ENCODE assay signal across 19 cellular contexts in the genomic region with DNA sequence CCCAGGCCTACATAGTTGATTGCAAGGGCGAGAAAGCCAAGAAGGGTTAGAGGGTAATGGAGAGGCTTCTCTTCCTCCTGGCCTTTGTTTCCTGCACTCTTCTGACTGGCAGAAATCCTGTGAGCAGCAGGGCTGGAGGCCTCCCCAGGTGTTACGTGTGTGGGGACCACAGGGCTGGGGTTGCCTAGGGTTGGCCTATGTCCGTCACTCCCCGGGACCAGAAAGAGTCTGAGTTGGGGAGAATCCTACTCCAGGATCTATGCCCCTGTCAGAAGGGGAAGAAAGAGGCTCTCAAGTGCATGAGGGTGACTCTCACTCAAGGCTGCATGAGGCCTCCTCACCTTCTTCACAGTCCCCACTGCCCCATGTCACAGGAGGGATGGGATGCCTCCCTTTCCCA. TPM values are rescaled to one million over a fixed set of nuclear protein-coding genes. Genes with fewer than 3 reads are reported as not detected.
A peak's percentile ranks its signal among the peaks of the same experiment; 100 is the strongest.
DNase-seq lines count a peak whose midpoint lies in the region; ATAC-seq and TF ChIP-seq lines count a peak whose summit lies in the region.
"Had no signal": no experiment of that assay in that cellular context is flagged by ENCODE, and none has a peak within 500 bp of the region (broad histone marks: within the 10 kb centered on the region; RNA-seq: fewer than 3 reads in every experiment).

No MANE protein-coding gene starts in this region.

- no peak overlapping the region for H3K4me3 Mint-ChIP-seq in endodermal cell
- H3K4me3 Mint-ChIP-seq in activated T-cell treated with anti-CD3 and anti-CD28 coated beads, Interleukin-2, amount 50 U/mL, for 4 hours, result no peak overlapping the region

- peaks cover 10% of the 10 kb centered on the region for H3K27me3 Mint-ChIP-seq in endodermal cell (ENCODE audit: insufficient read depth)
- H3K27me3 Mint-ChIP-seq in activated T-cell treated with anti-CD3 and anti-CD28 coated beads, Interleukin-2, amount 50 U/mL, for 4 hours (ENCODE audit: low read depth), result peaks cover 23% of the 10 kb centered on the region

- no peaks in the 10 kb centered on the region for H3K36me3 ChIP-seq in BLaER1 treated with 17β-estradiol and CSF1 and Interleukin-3, amounts not matched to agents 10 nM and 100 nM
- H3K36me3 ChIP-seq in H7 (replicated peaks; ENCODE audit: control insufficient read depth, insufficient read depth, low read length) (no peaks in the 10 kb centered on the region), endodermal cell (ENCODE audit: control insufficient read depth, insufficient read depth, low read length) (no peaks in the 10 kb centered on the region)

- peak overlapping the region in 9 of 11 experiments; percentile 0 to 94 (median 46); a peak in 16 of 22 replicates for H3K4me2 ChIP-seq in BLaER1 treated with 17β-estradiol and CSF1 and Interleukin-3, amounts not matched to agents 10 nM and 100 nM

- no peak for ATAC-seq in activated T-cell treated with anti-CD3 and anti-CD28 coated beads, Interleukin-2, amount 50 U/mL, for 4 hours
- ATAC-seq: Right ventricle myocardium inferior had no signal

- no peaks in the 10 kb centered on the region for H4K20me1 ChIP-seq in BLaER1 treated with 17β-estradiol and CSF1 and Interleukin-3, amounts not matched to agents 10 nM and 100 nM

- H3K27ac Mint-ChIP-seq in endodermal cell, result no peak overlapping the region

- peaks cover 6% of the 10 kb centered on the region for H3K4me1 Mint-ChIP-seq in endodermal cell
- no peaks in the 10 kb centered on the region for H3K4me1 Mint-ChIP-seq in activated T-cell treated with anti-CD3 and anti-CD28 coated beads, Interleukin-2, amount 50 U/mL, for 4 hours (ENCODE audit: low read depth)

- 87 to 89% methylated on average over 1 to 4 of the region's 4 CpGs for WGBS in endodermal cell (ENCODE audit: insufficient coverage in 1 of 2, insufficient read length in 1 of 2), 2 experiments

- no peak overlapping the region for H3K4me3 ChIP-seq in BLaER1 treated with 17β-estradiol and CSF1 and Interleukin-3, amounts not matched to agents 10 nM and 100 nM
- H3K4me3 ChIP-seq in H7 (ENCODE audit: insufficient read depth, low read depth, low read length), result no peak overlapping the region
- no peak overlapping the region for H3K4me3 ChIP-seq in endodermal cell (ENCODE audit: low read length)
- H3K4me3 ChIP-seq: SK-N-MC had no signal

- peaks cover 8% of the 10 kb centered on the region for H3K9me3 Mint-ChIP-seq in endodermal cell
- no peaks in the 10 kb centered on the region for H3K9me3 Mint-ChIP-seq in activated T-cell treated with anti-CD3 and anti-CD28 coated beads, Interleukin-2, amount 50 U/mL, for 4 hours

- H3K4me1 ChIP-seq in BLaER1 treated with 17β-estradiol and CSF1 and Interleukin-3, amounts not matched to agents 10 nM and 100 nM, result peaks cover 22 to 67% (median 59%) of the 10 kb centered on the region in 10 experiments
- H3K4me1 ChIP-seq in endodermal cell (ENCODE audit: control insufficient read depth, insufficient read depth, low read length), result no peaks in the 10 kb centered on the region

- DNase-seq in H7, result peak; percentile 15
- DNase-seq in endodermal cell, result peak; percentile 33
- DNase-seq in posterior vena cava (ENCODE audit: low spot score), result peak; percentile 34
- DNase-seq in NCI-H2029 treated with DMSO at 0.1 percent for 48 hours (lab: John Stamatoyannopoulos, UW), result no peak
- no peak for DNase-seq in NCI-H2081 treated with DMSO at 0.1 percent for 48 hours (lab: John Stamatoyannopoulos, UW)
- DNase-seq in activated T-cell treated with anti-CD3 and anti-CD28 coated beads, Interleukin-2, amount 50 U/mL, for 4 hours, result no peak
- DNase-seq: DMS 273 treated with DMSO at 0.1 percent for 48 hours, HCEC 1CT, MM.1S, NCI-H1092, NCI-H146, NCI-H2081, NCI-H446 treated with DMSO at 0.1 percent for 48 hours, NCI-H69 had no signal

- no peaks in the 10 kb centered on the region for H3K36me3 Mint-ChIP-seq in endodermal cell (ENCODE audit: low read depth)
- H3K36me3 Mint-ChIP-seq in activated T-cell treated with anti-CD3 and anti-CD28 coated beads, Interleukin-2, amount 50 U/mL, for 4 hours (ENCODE audit: insufficient read depth), result no peaks in the 10 kb centered on the region

- peaks cover 0 to 23% (median 0%) of the 10 kb centered on the region in 11 experiments; a peak in 5 of 22 replicates for H3K27me3 ChIP-seq in BLaER1 treated with 17β-estradiol and CSF1 and Interleukin-3, amounts not matched to agents 10 nM and 100 nM
- H3K27me3 ChIP-seq in H7 (ENCODE audit: control insufficient read depth, insufficient read depth, low read length) (no peaks in the 10 kb centered on the region), endodermal cell (ENCODE audit: control insufficient read depth, insufficient read depth, low read length, poor library complexity, severe bottlenecking) (no peaks in the 10 kb centered on the region)

- peaks cover 5 to 19% (median 10%) of the 10 kb centered on the region in 11 experiments; a peak in 19 of 22 replicates for H3K9me3 ChIP-seq in BLaER1 treated with 17β-estradiol and CSF1 and Interleukin-3, amounts not matched to agents 10 nM and 100 nM (replicated peaks in 1 of 11)
- H3K9me3 ChIP-seq in endodermal cell (ENCODE audit: control insufficient read depth, low read length), result no peaks in the 10 kb centered on the region

- TF ChIP-seq CTCF in endodermal cell (conservative IDR thresholded peaks at IDR 0.05), result no peak

- intact Hi-C loops in posterior vena cava (cut with DNase I), result loop anchor here in 1 of 2 donors (10.0 kb wide), 1 partner anchor 254 kb away; no protein-coding TSS in a partner anchor

- peak overlapping the region in 2 of 11 experiments; percentile 9 to 30; a peak in 2 of 22 replicates for H3K9ac ChIP-seq in BLaER1 treated with 17β-estradiol and CSF1 and Interleukin-3, amounts not matched to agents 10 nM and 100 nM
- no peak overlapping the region for H3K9ac ChIP-seq in endodermal cell (ENCODE audit: extremely low read depth, low read length, poor library complexity, severe bottlenecking)

- H3K27ac ChIP-seq in BLaER1 treated with 17β-estradiol and CSF1 and Interleukin-3, amounts not matched to agents 10 nM and 100 nM, result peak overlapping the region in 4 of 11 experiments; percentile 11 to 25 (median 18); a peak in 5 of 22 replicates
- no peak overlapping the region for H3K27ac ChIP-seq in endodermal cell (ENCODE audit: low read depth, low read length)
- H3K27ac ChIP-seq: C4-2B, SK-N-MC had no signal

RNA-seq across cellular contexts. Expression of a gene that starts 38.5 kb away (rescaled TPM):
- 0.24 TPM in 1 of 2 replicates, not detected in the other for total RNA-seq in H7 (2014; rRNA removed; shearing (Covaris generic))
- total RNA-seq in endodermal cell, result not detected
- 0.18 TPM for polyA plus RNA-seq in endodermal cell (2013, experiment 1 of 2)
- not detected for polyA plus RNA-seq in endodermal cell (2013, experiment 2 of 2)
- total RNA-seq in posterior vena cava, result 1 to 10 TPM in 1 of 2 donors, under 1 TPM in 1; 0.90 to 3.4 TPM
- total RNA-seq in activated T-cell treated with anti-CD3 and anti-CD28 coated beads, Interleukin-2, amount 50 U/mL, for 4 hours, result not detected
- total RNA-seq: Right ventricle myocardium inferior had no signal

RNA-seq across cellular contexts. Expression of a gene that starts 54.2 kb away (rescaled TPM):
- total RNA-seq in H7 (2014; rRNA removed; shearing (Covaris generic)), result not detected in 2 replicates
- total RNA-seq in endodermal cell, result under 1 TPM; 0.18 to 0.44 TPM
- not detected for polyA plus RNA-seq in endodermal cell (2013, experiment 1 of 2)
- polyA plus RNA-seq in endodermal cell (2013, experiment 2 of 2), result not detected
- total RNA-seq in posterior vena cava, result 1 to 10 TPM in 1 of 2 donors, under 1 TPM in 1; 0.83 to 2.8 TPM
- total RNA-seq in activated T-cell treated with anti-CD3 and anti-CD28 coated beads, Interleukin-2, amount 50 U/mL, for 4 hours, result not detected
- total RNA-seq: LHCN-M2 had no signal

Comparison
In these comparisons a context has a peak if more than half of its experiments do, and no peak if none do; other contexts are left out.
1. DNase-seq: peak in H7 (single experiment), endodermal cell (single experiment) and posterior vena cava (single experiment); none in NCI-H2029 treated with DMSO at 0.1 percent for 48 hours (single experiment), NCI-H2081 treated with DMSO at 0.1 percent for 48 hours (single experiment) and activated T-cell treated with anti-CD3 and anti-CD28 coated beads, Interleukin-2, amount 50 U/mL, for 4 hours (single experiment).